In genomic region chr16:31471241-31471874, GRCh38 we compare ENCODE assay signal across 6 cellular contexts. TPM values are rescaled to one million over a fixed set of nuclear protein-coding genes. Genes with fewer than 3 reads are reported as not detected.
DNase-seq lines count a peak whose midpoint lies in the region; ATAC-seq and TF ChIP-seq lines count a peak whose summit lies in the region.

No MANE protein-coding gene starts in this region.

- DNase-seq in SJCRH30: peak in 1 of 2 experiments; percentile 32
- peak; percentile 20 for DNase-seq in fibroblast of peridontal ligament (ENCODE audit: extremely low read depth)
- no peak for DNase-seq in spleen

- H3K9me3 ChIP-seq in SJCRH30 (replicated peaks) (no peaks in the 10 kb centered on the region), spleen (no peaks in the 10 kb centered on the region)

- no peak for TF ChIP-seq CTCF in spleen (IDR thresholded peaks at IDR 0.05 in 8 of 11, conservative IDR thresholded peaks at IDR 0.05 in 3 of 11)

- H3K4me3 ChIP-seq in SJCRH30 (peak overlapping the region; percentile 73), spleen (peak overlapping the region in 7 of 8 donors; percentile 14 to 68 (median 39))

- 58 to 67% (median 62%) methylated on average over 8 to 15 of the region's 15 CpGs for WGBS in spleen, 5 donors

- TF ChIP-seq POLR2A in spleen (IDR thresholded peaks at IDR 0.05): no peak

- ATAC-seq in HG03280 (IDR thresholded peaks at IDR 0.05; ENCODE audit: unreplicated experiment) (no peak), HG02885 (IDR thresholded peaks at IDR 0.05; ENCODE audit: poor library complexity, unreplicated experiment) (no peak), HG03469 (IDR thresholded peaks at IDR 0.05; ENCODE audit: unreplicated experiment) (no peak)

- H3K27me3 ChIP-seq in SJCRH30: no peaks in the 10 kb centered on the region
- peaks cover 0 to 49% (median 17%) of the 10 kb centered on the region in 7 donors for H3K27me3 ChIP-seq in spleen (replicated peaks in 1 of 7)

- H3K36me3 ChIP-seq in SJCRH30 (peaks cover 25% of the 10 kb centered on the region), spleen (peaks cover 0 to 42% (median 6%) of the 10 kb centered on the region in 6 donors)

- H3K4me1 ChIP-seq in SJCRH30 (0 out of 2 replicates have a peak, but pooled peaks cover 2% of the 10 kb centered on the region), spleen (peaks cover 16 to 74% (median 34%) of the 10 kb centered on the region in 6 donors)

- intact Hi-C loops in spleen (cut with DNase I; ENCODE audit: low total_unique reads): no loop called here

- peak overlapping the region; percentile 70 for H3K27ac ChIP-seq in SJCRH30
- H3K27ac ChIP-seq in spleen: peak overlapping the region in 7 of 8 donors; percentile 77 to 85 (median 83)

RNA-seq across cellular contexts. Expression of gene TGFB1I1, which starts 0.6 kb away (rescaled TPM):
- total RNA-seq in SJCRH30 (2014; rRNA removed; shearing (Covaris generic)): 12.9 and 13.1 TPM in 2 replicates
- 10 to 100 TPM; 17.6 to 69.0 (median 36.4) TPM for total RNA-seq in spleen
- polyA plus RNA-seq in spleen: 10 to 100 TPM; 10.7 to 23.6 (median 13.5) TPM

RNA-seq across cellular contexts. Expression of gene SLC5A2, which starts 11.6 kb away (rescaled TPM):
- 0.04 TPM in 1 of 2 replicates, not detected in the other for total RNA-seq in SJCRH30 (2014; rRNA removed; shearing (Covaris generic))
- total RNA-seq in spleen: 1 to 10 TPM in 1 of 7 donors, under 1 TPM in 3, not detected in 3; 0.17 to 1.2 (median 0.53) TPM
- 1 to 10 TPM; 1.3 to 2.3 (median 1.7) TPM for polyA plus RNA-seq in spleen

RNA-seq across cellular contexts. Expression of gene ARMC5, which starts 12.1 kb away (rescaled TPM):
- total RNA-seq in SJCRH30 (2014; rRNA removed; shearing (Covaris generic)): 6.1 and 6.7 TPM in 2 replicates
- total RNA-seq in spleen: 10 to 100 TPM in 6 of 7 donors, 1 to 10 TPM in 1; 9.2 to 13.9 (median 11.7) TPM
- 10 to 100 TPM in 2 of 3 donors, 1 to 10 TPM in 1; 8.8 to 23.5 (median 16.2) TPM for polyA plus RNA-seq in spleen

RNA-seq across cellular contexts. Expression of gene ZNF843, which starts 28.8 kb away (rescaled TPM):
- total RNA-seq in SJCRH30 (2014; rRNA removed; shearing (Covaris generic)): 0.14 TPM in 1 of 2 replicates, not detected in the other
- 1 to 10 TPM in 2 of 7 donors, under 1 TPM in 5; 0.52 to 1.7 (median 0.69) TPM for total RNA-seq in spleen
- polyA plus RNA-seq in spleen: under 1 TPM; 0.10 to 0.15 (median 0.12) TPM

RNA-seq across cellular contexts. Expression of gene RUSF1, which starts 36.8 kb away (rescaled TPM):
- 20.8 and 21.0 TPM in 2 replicates for total RNA-seq in SJCRH30 (2014; rRNA removed; shearing (Covaris generic))
- 10 to 100 TPM; 43.1 to 73.3 (median 51.4) TPM for total RNA-seq in spleen
- 10 to 100 TPM; 36.6 to 64.8 (median 42.6) TPM for polyA plus RNA-seq in spleen
